In the genomic region with DNA sequence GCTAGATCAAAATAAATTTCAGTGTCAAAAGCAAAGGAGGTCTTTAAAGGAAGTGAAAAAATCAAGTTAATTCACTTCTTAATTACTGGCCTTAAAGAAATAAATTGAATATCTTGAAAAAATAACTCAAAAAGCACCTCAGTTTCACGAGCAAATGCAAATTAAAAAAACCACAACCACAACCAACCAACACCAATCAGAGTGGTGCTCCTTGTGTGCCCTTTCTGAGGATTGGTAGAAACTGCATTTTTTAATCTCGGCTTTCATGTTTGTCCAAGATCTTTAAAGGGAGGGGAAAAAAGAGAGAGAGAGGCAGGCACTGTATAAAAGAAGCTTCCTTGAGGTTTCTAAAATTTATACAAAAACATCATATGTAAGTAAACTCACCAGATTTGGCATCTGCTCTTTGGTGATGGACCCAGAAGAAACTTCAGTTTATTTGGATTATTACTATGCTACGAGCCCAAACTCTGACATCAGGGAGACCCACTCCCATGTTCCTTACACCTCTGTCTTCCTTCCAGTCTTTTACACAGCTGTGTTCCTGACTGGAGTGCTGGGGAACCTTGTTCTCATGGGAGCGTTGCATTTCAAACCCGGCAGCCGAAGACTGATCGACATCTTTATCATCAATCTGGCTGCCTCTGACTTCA, we compare ENCODE assay signal across 12 cellular contexts. TPM values are rescaled to one million over a fixed set of nuclear protein-coding genes. Genes with fewer than 3 reads are reported as not detected.
A peak's percentile ranks its signal among the peaks of the same experiment; 100 is the strongest.
DNase-seq lines count a peak whose midpoint lies in the region; ATAC-seq, FAIRE-seq and TF ChIP-seq lines count a peak whose summit lies in the region.
"Had no signal": no experiment of that assay in that cellular context is flagged by ENCODE, and none has a peak within 500 bp of the region (broad histone marks: within the 10 kb centered on the region; RNA-seq: fewer than 3 reads in every experiment).

A gene (plus strand): TSS at position 357 of the 653 bp plus-strand sequence. CDS start 56 bp downstream, at position 413.

- H3K9me3 ChIP-seq in body of pancreas = no peaks in the 10 kb centered on the region
- H3K9me3 ChIP-seq: Caco-2, thyroid gland had no signal

- H3K36me3 ChIP-seq in GM06990 (ENCODE audit: control insufficient read depth, insufficient read depth, low read length) (peaks cover 3% of the 10 kb centered on the region; the same call in 1 of the 2 replicates), body of pancreas (replicated peaks in 1 of 2; ENCODE audit: insufficient read depth in 1 of 2, low read depth in 2 of 2) (no peaks in the 10 kb centered on the region)
- H3K36me3 ChIP-seq: thyroid gland had no signal

- intact Hi-C loops in activated T-helper 2 cell treated with anti-CD3 and anti-CD28 coated beads, Interferon-gamma antibody, Interleukin-2, Interleukin-4, amounts not matched to agents 10 μg/mL and 5 μg/mL and 100 μg/mL, durations not matched to agents 14 hours and 24 hours and 36 hours (cut with micrococcal nuclease) = no loop called here
- intact Hi-C loops in body of pancreas (cut with DNase I) = no loop called here
- intact Hi-C loops in head of caudate nucleus (cut with DNase I) = no loop called here

- no peaks in the 10 kb centered on the region for H3K9me3 Mint-ChIP-seq in activated T-helper 2 cell treated with anti-CD3 and anti-CD28 coated beads, Interferon-gamma antibody, Interleukin-2, Interleukin-4, amounts not matched to agents 10 μg/mL and 5 μg/mL and 100 μg/mL, durations not matched to agents 14 hours and 24 hours and 36 hours

- peak within 1 kb of the TSS; percentile 86 for H3K4me3 ChIP-seq in GM06990 (replicated peaks; ENCODE audit: low read depth, low read length)
- H3K4me3 ChIP-seq in body of pancreas = no peak within 1 kb of the TSS
- H3K4me3 ChIP-seq: thyroid gland had no signal

- H3K4me1 ChIP-seq in body of pancreas = no peaks in the 10 kb centered on the region
- H3K4me1 ChIP-seq: thyroid gland had no signal

- TF ChIP-seq POLR2A in body of pancreas (IDR thresholded peaks at IDR 0.05) = no peak

- H3K27ac Mint-ChIP-seq in activated T-helper 2 cell treated with anti-CD3 and anti-CD28 coated beads, Interferon-gamma antibody, Interleukin-2, Interleukin-4, amounts not matched to agents 10 μg/mL and 5 μg/mL and 100 μg/mL, durations not matched to agents 14 hours and 24 hours and 36 hours = peak within 1 kb of the TSS; percentile 59

- H3K27ac ChIP-seq in body of pancreas = no peak within 1 kb of the TSS
- H3K27ac ChIP-seq: epithelial cell of prostate, thyroid gland had no signal

- TF ChIP-seq CTCF in GM06990 (IDR thresholded peaks at IDR 0.05; ENCODE audit: insufficient read depth, low read length, poor library complexity, severe bottlenecking) (no peak), body of pancreas (IDR thresholded peaks at IDR 0.05) (no peak)

- WGBS in body of pancreas, 2 donors = 67 to 68% methylated on average over 7 of the region's 7 CpGs

- H3K36me3 Mint-ChIP-seq in activated T-helper 2 cell treated with anti-CD3 and anti-CD28 coated beads, Interferon-gamma antibody, Interleukin-2, Interleukin-4, amounts not matched to agents 10 μg/mL and 5 μg/mL and 100 μg/mL, durations not matched to agents 14 hours and 24 hours and 36 hours (ENCODE audit: low read depth) = peaks cover 53% of the 10 kb centered on the region

- DNase-seq in GM06990 (ENCODE audit: extremely low read depth, insufficient read length) (no peak), GM19239 (ENCODE audit: insufficient read length, low spot score) (no peak), body of pancreas (no peak), head of caudate nucleus (no peak), glomerular visceral epithelial cell (ENCODE audit: extremely low spot score) (no peak)
- no peak for DNase-seq in activated T-helper 2 cell treated with anti-CD3 and anti-CD28 coated beads, Interferon-gamma antibody, Interleukin-2, Interleukin-4, amounts not matched to agents 10 μg/mL and 5 μg/mL and 100 μg/mL, durations not matched to agents 14 hours and 24 hours and 36 hours (ENCODE audit: low spot score)
- DNase-seq in stimulated activated CD4-positive, alpha-beta T cell treated with anti-CD3 and anti-CD28 coated beads, Interleukin-4, amount 100 ng/mL, for 24 hours = no peak
- DNase-seq: Caco-2, NCI-H1417 treated with DMSO at 0.1 percent for 48 hours, thyroid gland had no signal

- peak; percentile 40 for ATAC-seq in HG03045 (IDR thresholded peaks at IDR 0.05; ENCODE audit: unreplicated experiment)
- ATAC-seq in body of pancreas = no peak

- H3K4me3 Mint-ChIP-seq in activated T-helper 2 cell treated with anti-CD3 and anti-CD28 coated beads, Interferon-gamma antibody, Interleukin-2, Interleukin-4, amounts not matched to agents 10 μg/mL and 5 μg/mL and 100 μg/mL, durations not matched to agents 14 hours and 24 hours and 36 hours (ENCODE audit: low read depth) = peak within 1 kb of the TSS; percentile 72

- FAIRE-seq in GM19239 (lab: Jason Lieb, UNC) = peak; percentile 98

- H3K27me3 ChIP-seq in GM06990 (replicated peaks; ENCODE audit: control insufficient read depth, insufficient read depth, low read length) (no peaks in the 10 kb centered on the region), body of pancreas (no peaks in the 10 kb centered on the region)
- H3K27me3 ChIP-seq: thyroid gland had no signal

- peaks cover 64% of the 10 kb centered on the region for H3K4me1 Mint-ChIP-seq in activated T-helper 2 cell treated with anti-CD3 and anti-CD28 coated beads, Interferon-gamma antibody, Interleukin-2, Interleukin-4, amounts not matched to agents 10 μg/mL and 5 μg/mL and 100 μg/mL, durations not matched to agents 14 hours and 24 hours and 36 hours (ENCODE audit: low read depth)

- H3K27me3 Mint-ChIP-seq in activated T-helper 2 cell treated with anti-CD3 and anti-CD28 coated beads, Interferon-gamma antibody, Interleukin-2, Interleukin-4, amounts not matched to agents 10 μg/mL and 5 μg/mL and 100 μg/mL, durations not matched to agents 14 hours and 24 hours and 36 hours (ENCODE audit: low read depth) = no peaks in the 10 kb centered on the region

RNA-seq across cellular contexts. Expression of the gene that starts here (rescaled TPM):
- total RNA-seq in activated T-helper 2 cell treated with anti-CD3 and anti-CD28 coated beads, Interferon-gamma antibody, Interleukin-2, Interleukin-4, amounts not matched to agents 10 μg/mL and 5 μg/mL and 100 μg/mL, durations not matched to agents 14 hours and 24 hours and 36 hours = 10.0 and 10.5 TPM in 2 replicates
- not detected for total RNA-seq in body of pancreas
- total RNA-seq: Caco-2, thyroid gland had no signal

Comparison
In these comparisons a context has a peak if more than half of its experiments do, and no peak if none do; other contexts are left out.
1. RNA of the gene that starts here (total RNA-seq): 10.0 to 10.5 TPM in activated T-helper 2 cell treated with anti-CD3 and anti-CD28 coated beads, Interferon-gamma antibody, Interleukin-2, Interleukin-4, amounts not matched to agents 10 μg/mL and 5 μg/mL and 100 μg/mL, durations not matched to agents 14 hours and 24 hours and 36 hours; not detected in body of pancreas; every median in the first group is over 10 times any median in the second.